In the genomic region with DNA sequence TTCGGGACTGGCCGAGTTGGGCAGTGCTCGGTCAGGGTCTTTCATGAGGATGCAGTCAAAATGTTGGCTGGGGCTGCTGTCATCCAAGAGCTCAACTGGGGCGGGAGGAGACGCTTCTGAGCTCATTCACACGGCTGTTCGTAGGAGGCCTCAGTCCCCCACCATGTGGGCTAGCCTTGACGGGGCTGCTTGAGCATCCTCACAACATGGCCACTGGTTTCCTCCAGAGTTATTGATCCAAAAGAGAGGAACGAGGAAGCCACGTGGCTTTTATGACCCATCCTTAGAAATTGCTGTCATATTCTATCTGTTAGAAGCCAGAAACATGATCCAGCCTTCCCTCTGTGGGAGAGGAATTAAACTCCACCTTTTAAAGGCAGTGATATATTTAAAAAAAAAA, we compare ENCODE assay signal across 28 cellular contexts.
"Had no signal": no experiment of that assay in that cellular context is flagged by ENCODE, and none has a peak within 500 bp of the region (broad histone marks: within the 10 kb centered on the region; RNA-seq: fewer than 3 reads in every experiment).

No MANE protein-coding gene starts in this region.

- H3K27me3 ChIP-seq: neural progenitor cell, neutrophil, ovary, right atrium auricular region, right lobe of liver, tibial nerve, upper lobe of left lung, vagina had no signal

- H3K4me3 ChIP-seq: lower lobe of right lung, neural progenitor cell, ovary, right atrium auricular region, right lobe of liver, smooth muscle cell, tibial nerve, upper lobe of left lung, vagina had no signal

- H3K27ac ChIP-seq: lower lobe of right lung, neural progenitor cell, neutrophil, ovary, right atrium auricular region, right lobe of liver, tibial nerve, upper lobe of left lung, vagina had no signal

- ATAC-seq: left cardiac atrium; left lobe of liver; lower lobe of right lung; natural killer cell; right lobe of liver; stimulated activated memory B cell treated with anti-CD40 and anti-IgM and Interleukin-4, amounts not matched to agents 10 μg/mL and 1 μg/mL and 100 μg/mL, for 72 hours; stimulated activated naive CD8-positive, alpha-beta T cell treated with anti-CD3 and anti-CD28 coated beads, Interleukin-15, amount 100 ng/mL, for 72 hours had no signal

- H3K4me1 ChIP-seq: lower lobe of right lung, neural progenitor cell, right atrium auricular region, right lobe of liver, tibial nerve, upper lobe of left lung had no signal

- H3K4me2 ChIP-seq: neural progenitor cell, smooth muscle cell had no signal

- H3K36me3 ChIP-seq: neural progenitor cell, neutrophil, ovary had no signal

- H3K9me3 ChIP-seq: lower lobe of right lung, neutrophil, vagina had no signal

- H3K9ac ChIP-seq: neural progenitor cell had no signal

- DNase-seq: kidney glomerular epithelial cell; left cardiac atrium; lower lobe of right lung; mammary epithelial cell; mesenchymal stem cell; naive B cell; natural killer cell; nephron progenitor cell; occipital lobe; ovary; right lobe of liver; stimulated activated CD4-positive, alpha-beta T cell treated with anti-CD3 and anti-CD28 coated beads, Interleukin-1b, Interleukin-23, amount 100 ng/mL, for 48 hours; stimulated activated CD4-positive, alpha-beta T cell treated with anti-CD3 and anti-CD28 coated beads, Interleukin-2, amount 100 ng/mL, for 48 hours; stimulated activated CD4-positive, alpha-beta T cell treated with anti-CD3 and anti-CD28 coated beads, Interleukin-4, amount 100 ng/mL, for 4 hours; stimulated activated CD8-positive, alpha-beta memory T cell treated with anti-CD3 and anti-CD28 coated beads, Interleukin-4, amount 100 ng/mL, for 48 hours; stimulated activated naive CD4-positive, alpha-beta T cell treated with Interleukin-2 at 50 U/mL for 16 hours; stimulated activated naive CD8-positive, alpha-beta T cell treated with anti-CD3 and anti-CD28 coated beads, Interleukin-15, amount 100 ng/mL, for 72 hours; substantia nigra; upper lobe of left lung had no signal

- H2AFZ ChIP-seq: neural progenitor cell had no signal

- FAIRE-seq: keratinocyte had no signal
